In the genomic region with DNA sequence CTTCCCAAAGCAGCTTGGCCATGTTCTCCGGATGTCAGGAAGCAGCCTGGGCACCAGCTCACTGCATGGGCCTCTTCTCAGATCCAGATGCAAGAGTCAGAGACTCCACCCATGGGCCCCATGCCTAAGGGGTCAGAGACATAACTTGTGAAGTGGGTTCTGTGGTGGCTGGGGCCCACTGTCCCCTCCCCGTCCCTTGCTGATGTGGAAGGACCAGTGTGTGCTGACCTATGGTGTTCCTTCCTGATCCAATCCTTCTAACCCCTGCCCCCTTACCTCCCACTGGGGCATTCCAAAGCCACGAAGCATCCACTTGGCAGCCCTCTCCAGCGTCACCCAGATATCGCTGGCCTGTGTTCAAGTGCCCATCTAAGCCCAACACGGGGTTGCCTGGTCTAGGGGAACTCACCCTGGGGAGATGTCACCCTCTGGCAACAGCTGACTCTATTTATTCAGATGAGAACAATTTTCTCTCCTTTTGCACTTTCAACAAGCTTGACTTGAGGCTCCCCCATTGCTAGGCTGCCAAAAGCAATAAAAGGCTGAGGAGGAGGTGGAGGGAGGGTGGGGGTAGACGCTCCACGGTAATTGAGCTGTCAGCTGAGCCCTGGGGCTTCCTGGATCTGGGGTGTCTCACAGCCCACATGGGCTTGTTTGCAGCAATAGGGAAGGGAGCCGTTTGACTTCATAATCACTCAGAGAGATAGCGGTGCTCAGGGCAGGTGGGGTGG, we compare ENCODE assay signal across 10 cellular contexts.
DNase-seq lines count a peak whose midpoint lies in the region; ATAC-seq and TF ChIP-seq lines count a peak whose summit lies in the region.
"Had no signal": no experiment of that assay in that cellular context is flagged by ENCODE, and none has a peak within 500 bp of the region (broad histone marks: within the 10 kb centered on the region; RNA-seq: fewer than 3 reads in every experiment).

No MANE protein-coding gene starts in this region.

- peak overlapping the region; percentile 93 to 99 (median 95) for H3K27ac Mint-ChIP-seq in nephron
- H3K27ac Mint-ChIP-seq in activated T-helper 17 cell treated with anti-CD3 and anti-CD28 coated beads, Interleukin-2, amount 50 U/mL, for 72 hours, result no peak overlapping the region
- H3K27ac Mint-ChIP-seq: activated naive CD8-positive, alpha-beta T cell treated with anti-CD3 and anti-CD28 coated beads, Interleukin-2, amount 10 ng/mL, durations not matched to agents 7 days and 5 days had no signal

- TF ChIP-seq CTCF in esophagus muscularis mucosa (IDR thresholded peaks at IDR 0.05) (no peak), nephron (IDR thresholded peaks at IDR 0.05; ENCODE audit: unreplicated experiment in 3 of 3) (no peak), tibial artery (IDR thresholded peaks at IDR 0.05) (no peak)

- H3K9me3 ChIP-seq in esophagus muscularis mucosa (no peaks in the 10 kb centered on the region), tibial artery (no peaks in the 10 kb centered on the region)
- no peaks in the 10 kb centered on the region for H3K9me3 ChIP-seq in effector memory CD4-positive, alpha-beta T cell (ENCODE audit: control insufficient read depth, low read length)

- H3K27ac ChIP-seq in esophagus muscularis mucosa (replicated peaks in 1 of 4) (peak overlapping the region; percentile 62 to 78 (median 67)), tibial artery (peak overlapping the region; percentile 80 to 86)
- H3K27ac ChIP-seq in effector memory CD4-positive, alpha-beta T cell (ENCODE audit: insufficient read depth, low read length, poor library complexity, severe bottlenecking), result no peak overlapping the region

- DNase-seq in NCI-H1105 (lab: John Stamatoyannopoulos, UW) (peak; percentile 18), esophagus muscularis mucosa (ENCODE audit: extremely low spot score) (no peak), tibial artery (peak; percentile 73 to 80), occipital lobe (lab: John Stamatoyannopoulos, UW) (no peak)
- DNase-seq in activated CD4-positive, alpha-beta T cell treated with anti-CD3 and anti-CD28 coated beads, Interleukin-2, amount 50 U/mL, for 48 hours, result no peak
- no peak for DNase-seq in effector memory CD4-positive, alpha-beta T cell
- DNase-seq: activated naive CD8-positive, alpha-beta T cell treated with anti-CD3 and anti-CD28 coated beads, Interleukin-2, amount 10 ng/mL, durations not matched to agents 7 days and 5 days; NCI-H2081 had no signal

- no peaks in the 10 kb centered on the region for H3K27me3 Mint-ChIP-seq in nephron (ENCODE audit: low read depth)
- H3K27me3 Mint-ChIP-seq in activated T-helper 17 cell treated with anti-CD3 and anti-CD28 coated beads, Interleukin-2, amount 50 U/mL, for 72 hours, result peaks cover 3% of the 10 kb centered on the region
- H3K27me3 Mint-ChIP-seq: activated naive CD8-positive, alpha-beta T cell treated with anti-CD3 and anti-CD28 coated beads, Interleukin-2, amount 10 ng/mL, durations not matched to agents 7 days and 5 days had no signal

- H3K36me3 ChIP-seq in esophagus muscularis mucosa (no peaks in the 10 kb centered on the region), tibial artery (no peaks in the 10 kb centered on the region)
- no peaks in the 10 kb centered on the region for H3K36me3 ChIP-seq in effector memory CD4-positive, alpha-beta T cell (ENCODE audit: control insufficient read depth, insufficient read depth, low read length)

- intact Hi-C loops in esophagus muscularis mucosa (cut with DNase I) (no loop called here), tibial artery (cut with DNase I; ENCODE audit: low total_unique reads) (no loop called here)

- peaks cover 89% of the 10 kb centered on the region for H3K4me1 Mint-ChIP-seq in nephron
- no peaks in the 10 kb centered on the region for H3K4me1 Mint-ChIP-seq in activated T-helper 17 cell treated with anti-CD3 and anti-CD28 coated beads, Interleukin-2, amount 50 U/mL, for 72 hours
- H3K4me1 Mint-ChIP-seq: activated naive CD8-positive, alpha-beta T cell treated with anti-CD3 and anti-CD28 coated beads, Interleukin-2, amount 10 ng/mL, durations not matched to agents 7 days and 5 days had no signal

- H3K4me3 ChIP-seq in esophagus muscularis mucosa (no peak overlapping the region), tibial artery (no peak overlapping the region)
- no peak overlapping the region for H3K4me3 ChIP-seq in effector memory CD4-positive, alpha-beta T cell (ENCODE audit: insufficient read depth, low read depth, low read length, poor library complexity, severe bottlenecking)

- H3K9me3 Mint-ChIP-seq in nephron, result no peaks in the 10 kb centered on the region
- no peaks in the 10 kb centered on the region for H3K9me3 Mint-ChIP-seq in activated T-helper 17 cell treated with anti-CD3 and anti-CD28 coated beads, Interleukin-2, amount 50 U/mL, for 72 hours
- H3K9me3 Mint-ChIP-seq: activated naive CD8-positive, alpha-beta T cell treated with anti-CD3 and anti-CD28 coated beads, Interleukin-2, amount 10 ng/mL, durations not matched to agents 7 days and 5 days had no signal

- 65% methylated on average over 10 of the region's 10 CpGs for WGBS in esophagus muscularis mucosa

- no peak for TF ChIP-seq EP300 in esophagus muscularis mucosa (IDR thresholded peaks at IDR 0.05)

- no peak for ATAC-seq in activated T-helper 17 cell treated with anti-CD3 and anti-CD28 coated beads, Interleukin-2, amount 50 U/mL, for 72 hours (replicated peaks)

- no peaks in the 10 kb centered on the region for H3K36me3 Mint-ChIP-seq in nephron (ENCODE audit: low read depth)
- no peaks in the 10 kb centered on the region for H3K36me3 Mint-ChIP-seq in activated T-helper 17 cell treated with anti-CD3 and anti-CD28 coated beads, Interleukin-2, amount 50 U/mL, for 72 hours (ENCODE audit: low read depth)
- H3K36me3 Mint-ChIP-seq: activated naive CD8-positive, alpha-beta T cell treated with anti-CD3 and anti-CD28 coated beads, Interleukin-2, amount 10 ng/mL, durations not matched to agents 7 days and 5 days had no signal

- H3K27me3 ChIP-seq in esophagus muscularis mucosa (no peaks in the 10 kb centered on the region), tibial artery (no peaks in the 10 kb centered on the region)
- no peaks in the 10 kb centered on the region for H3K27me3 ChIP-seq in effector memory CD4-positive, alpha-beta T cell (replicated peaks; ENCODE audit: control insufficient read depth, insufficient read depth, low read length, poor library complexity, severe bottlenecking)

- H3K4me1 ChIP-seq in esophagus muscularis mucosa, result peaks cover 46 to 62% (median 49%) of the 10 kb centered on the region in 4 donors
- H3K4me1 ChIP-seq in tibial artery, result peaks cover 4 to 56% (median 44%) of the 10 kb centered on the region in 4 donors
- H3K4me1 ChIP-seq in effector memory CD4-positive, alpha-beta T cell (ENCODE audit: control insufficient read depth, insufficient read depth, low read length, poor library complexity, severe bottlenecking), result no peaks in the 10 kb centered on the region

- H3K4me3 Mint-ChIP-seq in nephron, result peak overlapping the region; percentile 2 to 59 (median 23)
- no peak overlapping the region for H3K4me3 Mint-ChIP-seq in activated T-helper 17 cell treated with anti-CD3 and anti-CD28 coated beads, Interleukin-2, amount 50 U/mL, for 72 hours
- H3K4me3 Mint-ChIP-seq: activated naive CD8-positive, alpha-beta T cell treated with anti-CD3 and anti-CD28 coated beads, Interleukin-2, amount 10 ng/mL, durations not matched to agents 7 days and 5 days had no signal

- no peak for TF ChIP-seq POLR2A in esophagus muscularis mucosa (IDR thresholded peaks at IDR 0.05; ENCODE audit: low read depth)

Comparison
In these comparisons a context has a peak if more than half of its experiments do, and no peak if none do; other contexts are left out.
1. DNase-seq: peak in NCI-H1105 (single experiment) and tibial artery (2 of 2); none in esophagus muscularis mucosa (single experiment), activated CD4-positive, alpha-beta T cell treated with anti-CD3 and anti-CD28 coated beads, Interleukin-2, amount 50 U/mL, for 48 hours (0 of 2), effector memory CD4-positive, alpha-beta T cell (0 of 3) and occipital lobe (single experiment).